ENCODE assay signal across 10 cellular contexts in the genomic region with DNA sequence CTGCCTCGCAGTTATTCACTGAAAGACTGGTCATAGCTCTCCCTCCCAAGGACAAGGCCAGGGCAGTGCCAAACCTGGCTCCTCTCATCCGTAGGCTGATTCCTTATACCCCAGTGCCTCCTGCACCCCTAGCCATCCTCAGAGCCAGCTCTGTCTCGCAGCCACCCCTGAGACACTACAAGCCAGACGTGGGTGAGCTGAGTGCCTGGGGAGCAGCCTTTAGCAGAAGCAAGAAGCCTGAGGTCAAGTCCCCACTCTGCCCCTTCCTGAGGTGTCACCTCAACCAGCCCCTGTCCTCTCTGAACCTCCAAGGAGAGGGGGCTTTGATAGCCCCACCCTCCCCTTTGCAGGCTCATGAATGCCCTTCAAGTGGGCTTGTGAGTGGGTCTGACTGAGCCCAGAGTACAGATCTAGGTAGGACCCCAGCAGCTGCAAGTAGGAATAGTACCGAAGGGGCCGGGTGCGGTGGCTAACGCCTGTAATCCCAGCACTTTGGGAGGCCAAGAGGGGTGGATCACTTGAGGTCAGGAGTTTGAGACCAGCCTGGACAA. TPM values are rescaled to one million over a fixed set of nuclear protein-coding genes. Genes with fewer than 3 reads are reported as not detected.
DNase-seq lines count a peak whose midpoint lies in the region; ATAC-seq and TF ChIP-seq lines count a peak whose summit lies in the region.
"Had no signal": no experiment of that assay in that cellular context is flagged by ENCODE, and none has a peak within 500 bp of the region (broad histone marks: within the 10 kb centered on the region; RNA-seq: fewer than 3 reads in every experiment).

No MANE protein-coding gene starts in this region.

- no peaks in the 10 kb centered on the region for H3K27me3 ChIP-seq in esophagus squamous epithelium
- H3K27me3 ChIP-seq in psoas muscle (ENCODE audit: insufficient read depth in 3 of 3, low read length in 2 of 3), result no peaks in the 10 kb centered on the region

- H3K4me3 ChIP-seq in GM12865 (ENCODE audit: low read depth, low read length), result 0 out of 2 replicates have a peak overlapping the region, but pooled peaks have one; percentile 82
- peak overlapping the region; percentile 56 to 95 (median 89) for H3K4me3 ChIP-seq in esophagus squamous epithelium
- H3K4me3 ChIP-seq in psoas muscle, result peak overlapping the region; percentile 83

- POLR2A ChIA-PET in RWPE1 (lab: Yijun Ruan, JAX; ENCODE audit: low non-redundant PET), result no interaction called here

- H3K36me3 ChIP-seq in esophagus squamous epithelium (peaks cover 0 to 21% (median 6%) of the 10 kb centered on the region in 3 donors), psoas muscle (ENCODE audit: insufficient read depth in 1 of 2, low read depth in 1 of 2) (peaks cover 0 to 13% of the 10 kb centered on the region in 2 donors)

- WGBS in esophagus squamous epithelium, 2 donors, result 24 to 45% methylated on average over 3 to 4 of the region's 8 CpGs
- 60 to 77% (median 71%) methylated on average over 8 of the region's 8 CpGs for WGBS in psoas muscle, 3 donors

- DNase-seq in GM12865 (ENCODE audit: low read depth), result no peak
- DNase-seq in RWPE1 (ENCODE audit: low spot score), result no peak
- no peak for DNase-seq in esophagus squamous epithelium (lab: John Stamatoyannopoulos, UW)
- peak in 1 of 2 donors; percentile 33 for DNase-seq in psoas muscle
- no peak for DNase-seq in dedifferentiated amniotic fluid mesenchymal stem cell (ENCODE audit: extremely low spot score)
- no peak for DNase-seq in ureter (ENCODE audit: low spot score)
- no peak for DNase-seq in NCI-H146 treated with DMSO at 0.1 percent for 48 hours (lab: John Stamatoyannopoulos, UW; ENCODE audit: unreplicated experiment)

- ATAC-seq in psoas muscle (no peak), GM19395 (IDR thresholded peaks at IDR 0.05; ENCODE audit: unreplicated experiment) (no peak)

- no peak for TF ChIP-seq POLR2A in esophagus squamous epithelium (IDR thresholded peaks at IDR 0.05)

- H3K27ac ChIP-seq in RWPE1 (peak overlapping the region; percentile 85), esophagus squamous epithelium (peak overlapping the region; percentile 85 to 97 (median 94)), psoas muscle (peak overlapping the region; percentile 96)
- H3K27ac ChIP-seq: epithelial cell of prostate had no signal

- intact Hi-C loops in esophagus squamous epithelium (cut with DNase I), result no loop called here
- intact Hi-C loops in psoas muscle (cut with DNase I), result loop anchor here in 1 of 2 donors (10.0 kb wide), 1 partner anchor 179 kb away; no protein-coding TSS in a partner anchor

- H3K9me3 ChIP-seq in esophagus squamous epithelium, result no peaks in the 10 kb centered on the region
- H3K9me3 ChIP-seq in psoas muscle, result no peaks in the 10 kb centered on the region

- CTCF ChIA-PET in RWPE1 (lab: Yijun Ruan, JAX), result interaction anchor here (1.1 kb wide), 1 partner anchor 256 kb away, joined by 3 read pairs; no protein-coding TSS in a partner anchor

- TF ChIP-seq CTCF in GM12865 (IDR thresholded peaks at IDR 0.05; ENCODE audit: insufficient read depth, low read depth, low read length, missing control alignments), result no peak
- TF ChIP-seq CTCF in RWPE1 (conservative IDR thresholded peaks at IDR 0.05; ENCODE audit: low read depth), result no peak
- no peak for TF ChIP-seq CTCF in esophagus squamous epithelium (IDR thresholded peaks at IDR 0.05)
- TF ChIP-seq CTCF in psoas muscle (IDR thresholded peaks at IDR 0.05), result no peak

- H3K4me1 ChIP-seq in esophagus squamous epithelium (peaks cover 23 to 68% (median 51%) of the 10 kb centered on the region in 3 donors), psoas muscle (peaks cover 31% of the 10 kb centered on the region)

RNA-seq across cellular contexts. Expression of a gene that starts 14.8 kb away (rescaled TPM):
- 10 to 100 TPM; 33.9 to 90.2 (median 63.4) TPM for total RNA-seq in esophagus squamous epithelium
- 10 to 100 TPM; 37.3 to 66.2 (median 54.3) TPM for total RNA-seq in psoas muscle
- 10 to 100 TPM; 34.6 to 72.9 (median 46.7) TPM for polyA plus RNA-seq in psoas muscle
- 133 TPM for total RNA-seq in ureter

RNA-seq across cellular contexts. Expression of a gene that starts 16.2 kb away (rescaled TPM):
- total RNA-seq in esophagus squamous epithelium, result 10 to 100 TPM; 17.2 to 36.5 (median 30.0) TPM
- 10 to 100 TPM; 16.6 to 39.1 (median 25.8) TPM for total RNA-seq in psoas muscle
- 10 to 100 TPM; 16.6 to 22.9 (median 20.7) TPM for polyA plus RNA-seq in psoas muscle
- total RNA-seq in ureter, result 42.3 TPM

RNA-seq across cellular contexts. Expression of a gene that starts 30.8 kb away (rescaled TPM):
- 1 to 10 TPM; 2.2 to 5.7 (median 2.9) TPM for total RNA-seq in esophagus squamous epithelium
- total RNA-seq in psoas muscle, result 1 to 10 TPM in 2 of 4 donors, under 1 TPM in 2; 0.47 to 2.0 (median 1.0) TPM
- polyA plus RNA-seq in psoas muscle, result under 1 TPM; 0.21 to 0.47 (median 0.34) TPM
- total RNA-seq in ureter, result 3.9 TPM

RNA-seq across cellular contexts. Expression of a gene that starts 45.7 kb away (rescaled TPM):
- total RNA-seq in esophagus squamous epithelium (not detected), psoas muscle (not detected), ureter (0.34 TPM)
- not detected for polyA plus RNA-seq in psoas muscle
- total RNA-seq: subcutaneous adipose tissue had no signal

RNA-seq across cellular contexts. Expression of a gene that starts 54.0 kb away (rescaled TPM):
- total RNA-seq in esophagus squamous epithelium (10 to 100 TPM; 17.4 to 32.4 (median 21.7) TPM), psoas muscle (10 to 100 TPM; 18.9 to 42.8 (median 27.8) TPM), ureter (69.7 TPM)
- polyA plus RNA-seq in psoas muscle, result 10 to 100 TPM; 15.9 to 22.1 (median 18.2) TPM
